In genomic region chr11:120186408-120186798, GRCh38 we compare ENCODE assay signal across 19 cellular contexts. TPM values are rescaled to one million over a fixed set of nuclear protein-coding genes. Genes with fewer than 3 reads are reported as not detected.
DNase-seq lines count a peak whose midpoint lies in the region; ATAC-seq lines count a peak whose summit lies in the region.
"Had no signal": no experiment of that assay in that cellular context is flagged by ENCODE, and none has a peak within 500 bp of the region (broad histone marks: within the 10 kb centered on the region; RNA-seq: fewer than 3 reads in every experiment).

No MANE protein-coding gene starts in this region.

- no peak for ATAC-seq in right cardiac atrium
- ATAC-seq in HG02852 (IDR thresholded peaks at IDR 0.05; ENCODE audit: unreplicated experiment) = no peak
- ATAC-seq: GM23338 had no signal

- peak overlapping the region; percentile 69 for H3K27ac ChIP-seq in right cardiac atrium (ENCODE audit: low read length)

- DNase-seq in activated effector memory CD4-positive, alpha-beta T cell treated with anti-CD3 and anti-CD28 coated beads, Interleukin-2, amount 50 U/mL, for 16 hours = peak; percentile 6
- no peak for DNase-seq in activated effector memory CD4-positive, alpha-beta T cell treated with Interleukin-2 at 50 U/mL for 16 hours
- peak in 1 of 3 donors; percentile 14 for DNase-seq in right cardiac atrium
- DNase-seq in posterior vena cava (ENCODE audit: low spot score) = peak; percentile 40
- DNase-seq in ureter (ENCODE audit: low spot score) = peak; percentile 36
- DNase-seq in NCI-H1092 (lab: John Stamatoyannopoulos, UW) = no peak
- no peak for DNase-seq in activated naive CD4-positive, alpha-beta T cell treated with anti-CD3 and anti-CD28 coated beads for 36 hours
- DNase-seq: DMS153, NCI-H510A, T1000 had no signal

- H3K4me1 Mint-ChIP-seq in activated naive CD4-positive, alpha-beta T cell treated with anti-CD3 and anti-CD28 coated beads for 36 hours (ENCODE audit: low read depth) = peaks cover 8% of the 10 kb centered on the region

- no peaks in the 10 kb centered on the region for H3K9me3 ChIP-seq in right cardiac atrium (ENCODE audit: control insufficient read depth, low read length)

- H3K27me3 ChIP-seq in right cardiac atrium (ENCODE audit: control insufficient read depth, insufficient read depth) = no peaks in the 10 kb centered on the region

- CTCF ChIA-PET in activated naive CD4-positive, alpha-beta T cell treated with anti-CD3 and anti-CD28 coated beads for 36 hours (lab: Charles Lee) = no interaction called here

- H3K27me3 Mint-ChIP-seq in activated naive CD4-positive, alpha-beta T cell treated with anti-CD3 and anti-CD28 coated beads for 36 hours (ENCODE audit: low read depth) = peaks cover 3% of the 10 kb centered on the region

- H3K36me3 Mint-ChIP-seq in activated naive CD4-positive, alpha-beta T cell treated with anti-CD3 and anti-CD28 coated beads for 36 hours (ENCODE audit: low read depth) = no peaks in the 10 kb centered on the region
- H3K36me3 Mint-ChIP-seq: activated naive CD4-positive, alpha-beta T cell treated with anti-CD3 and anti-CD28 coated beads, Interleukin-2, amount 50 U/mL, for 72 hours had no signal

- no peaks in the 10 kb centered on the region for H3K9me3 Mint-ChIP-seq in activated naive CD4-positive, alpha-beta T cell treated with anti-CD3 and anti-CD28 coated beads for 36 hours
- H3K9me3 Mint-ChIP-seq: activated CD8-positive, alpha-beta T cell treated with anti-CD3 and anti-CD28 coated beads for 36 hours; activated naive CD4-positive, alpha-beta T cell treated with anti-CD3 and anti-CD28 coated beads, Interleukin-2, amount 50 U/mL, for 72 hours had no signal

- intact Hi-C loops in right cardiac atrium (cut with DNase I) = no loop called here
- intact Hi-C loops in posterior vena cava (cut with DNase I) = no loop called here
- intact Hi-C loops in activated naive CD4-positive, alpha-beta T cell treated with anti-CD3 and anti-CD28 coated beads for 36 hours (cut with micrococcal nuclease) = no loop called here

- H3K4me3 ChIP-seq in right cardiac atrium (ENCODE audit: low read length) = no peak overlapping the region
- H3K4me3 ChIP-seq: GM23338 had no signal

- no peak overlapping the region for H3K27ac Mint-ChIP-seq in activated naive CD4-positive, alpha-beta T cell treated with anti-CD3 and anti-CD28 coated beads for 36 hours
- H3K27ac Mint-ChIP-seq: activated CD8-positive, alpha-beta T cell treated with anti-CD3 and anti-CD28 coated beads for 36 hours; GM23338 had no signal

- H3K4me1 ChIP-seq in right cardiac atrium (ENCODE audit: control insufficient read depth, insufficient read depth, low read length) = peaks cover 2% of the 10 kb centered on the region

- H3K4me3 Mint-ChIP-seq in activated naive CD4-positive, alpha-beta T cell treated with anti-CD3 and anti-CD28 coated beads for 36 hours = no peak overlapping the region
- H3K4me3 Mint-ChIP-seq: activated CD8-positive, alpha-beta T cell treated with anti-CD3 and anti-CD28 coated beads for 36 hours; GM23338 had no signal

RNA-seq across cellular contexts. Expression of gene OAF, which starts 24.4 kb away (rescaled TPM):
- total RNA-seq in right cardiac atrium (10 to 100 TPM; 21.6 to 57.1 (median 44.9) TPM), posterior vena cava (10 to 100 TPM; 44.1 to 82.6 TPM), ureter (34.9 TPM)
- polyA plus RNA-seq in right cardiac atrium = 25.3 TPM
- 1 to 10 TPM; 1.5 to 1.6 TPM for total RNA-seq in activated naive CD4-positive, alpha-beta T cell treated with anti-CD3 and anti-CD28 coated beads for 36 hours

RNA-seq across cellular contexts. Expression of gene TRIM29, which starts 48.5 kb away (rescaled TPM):
- total RNA-seq in right cardiac atrium (under 1 TPM in 1 of 4 donors, not detected in 3; 0.34 TPM), posterior vena cava (1 to 10 TPM; 8.5 to 8.7 TPM), ureter (192 TPM)
- polyA plus RNA-seq in right cardiac atrium = 0.16 TPM
- total RNA-seq in activated naive CD4-positive, alpha-beta T cell treated with anti-CD3 and anti-CD28 coated beads for 36 hours = not detected
- total RNA-seq: activated CD8-positive, alpha-beta T cell treated with anti-CD3 and anti-CD28 coated beads for 36 hours; activated naive CD4-positive, alpha-beta T cell treated with anti-CD3 and anti-CD28 coated beads, Interleukin-2, amount 50 U/mL, for 72 hours; dermis microvascular lymphatic vessel endothelial cell; frontal cortex; RPMI7951 had no signal
- polyA plus RNA-seq: GM23338 had no signal

RNA-seq across cellular contexts. Expression of gene POU2F3, which starts 53.5 kb away (rescaled TPM):
- total RNA-seq in right cardiac atrium = under 1 TPM in 3 of 4 donors, not detected in 1; 0.17 to 0.31 (median 0.22) TPM
- 0.05 TPM for polyA plus RNA-seq in right cardiac atrium
- under 1 TPM; 0.19 to 0.33 TPM for total RNA-seq in posterior vena cava
- total RNA-seq in ureter = 7.6 TPM
- total RNA-seq in activated naive CD4-positive, alpha-beta T cell treated with anti-CD3 and anti-CD28 coated beads for 36 hours = not detected
- total RNA-seq: activated CD8-positive, alpha-beta T cell treated with anti-CD3 and anti-CD28 coated beads for 36 hours; activated naive CD4-positive, alpha-beta T cell treated with anti-CD3 and anti-CD28 coated beads, Interleukin-2, amount 50 U/mL, for 72 hours; occipital lobe; RPMI7951; subcutaneous adipose tissue had no signal

Comparison
In these comparisons a context has a peak if more than half of its experiments do, and no peak if none do; other contexts are left out.
1. DNase-seq: peak in activated effector memory CD4-positive, alpha-beta T cell treated with anti-CD3 and anti-CD28 coated beads, Interleukin-2, amount 50 U/mL, for 16 hours (single experiment), posterior vena cava (single experiment) and ureter (single experiment); none in activated effector memory CD4-positive, alpha-beta T cell treated with Interleukin-2 at 50 U/mL for 16 hours (single experiment), NCI-H1092 (single experiment) and activated naive CD4-positive, alpha-beta T cell treated with anti-CD3 and anti-CD28 coated beads for 36 hours (single experiment).
2. RNA of gene OAF, which starts 24.4 kb away (total RNA-seq): 44.1 to 82.6 TPM in posterior vena cava, 21.6 to 57.1 TPM in right cardiac atrium and 34.9 TPM in ureter (single experiment); 1.5 to 1.6 TPM in activated naive CD4-positive, alpha-beta T cell treated with anti-CD3 and anti-CD28 coated beads for 36 hours; every median in the first group is over 4 times any median in the second.
3. RNA of gene TRIM29, which starts 48.5 kb away (total RNA-seq): 192 TPM in ureter (single experiment); 8.5 to 8.7 TPM in posterior vena cava, 0.34 TPM in right cardiac atrium and not detected in activated naive CD4-positive, alpha-beta T cell treated with anti-CD3 and anti-CD28 coated beads for 36 hours; every median in the first group is over 10 times any median in the second.